In genomic region chr1:157088607-157089006, GRCh38 we compare ENCODE assay signal across 23 cellular contexts. TPM values are rescaled to one million over a fixed set of nuclear protein-coding genes. Genes with fewer than 3 reads are reported as not detected.
"Had no signal": no experiment of that assay in that cellular context is flagged by ENCODE, and none has a peak within 500 bp of the region (broad histone marks: within the 10 kb centered on the region; RNA-seq: fewer than 3 reads in every experiment).

No MANE protein-coding gene starts in this region.

- H3K4me1 ChIP-seq: uterus had no signal

- H3K9me3 Mint-ChIP-seq: natural killer cell, neural crest cell, type B pancreatic cell had no signal

- H3K27ac ChIP-seq: heart left ventricle, right atrium auricular region, stomach, uterus had no signal

- H3K9me3 ChIP-seq: heart left ventricle, right atrium auricular region, stomach, uterus had no signal

- H3K4me3 ChIP-seq: heart left ventricle, right atrium auricular region, stomach, uterus had no signal

- ATAC-seq: heart left ventricle, left colon, natural killer cell had no signal

- DNase-seq: dermis blood vessel endothelial cell; foreskin melanocyte; heart left ventricle; hippocampal formation; left colon; natural killer cell; small intestine; stimulated activated CD4-positive, alpha-beta T cell treated with anti-CD3 and anti-CD28 coated beads, Interleukin-12 subunit alpha, Interleukin-12 subunit beta, amount 100 ng/mL, for 4 hours; stimulated activated naive CD4-positive, alpha-beta T cell; substantia nigra; uterus had no signal

- H3K36me3 Mint-ChIP-seq: natural killer cell, type B pancreatic cell had no signal

- H3K36me3 ChIP-seq: heart left ventricle, right atrium auricular region, stomach, uterus had no signal

- H3K4me3 Mint-ChIP-seq: natural killer cell, neural crest cell, type B pancreatic cell had no signal

- FAIRE-seq: colon, small intestine had no signal

- H3K27ac Mint-ChIP-seq: natural killer cell, type B pancreatic cell had no signal

- H3K27me3 Mint-ChIP-seq: type B pancreatic cell had no signal

- H3K27me3 ChIP-seq: heart left ventricle, right atrium auricular region, uterus had no signal

RNA-seq across cellular contexts. Expression of gene ETV3L, which starts 11.0 kb away (rescaled TPM):
- total RNA-seq: dermis blood vessel endothelial cell, heart left ventricle, kidney epithelial cell, left colon, lower leg skin, mucosa of gallbladder, myocyte, natural killer cell, osteocyte, posterior vena cava, right atrium auricular region, stomach, uterus had no signal
- polyA plus RNA-seq: esophagus, heart left ventricle, small intestine, stomach had no signal
